In the genomic region with DNA sequence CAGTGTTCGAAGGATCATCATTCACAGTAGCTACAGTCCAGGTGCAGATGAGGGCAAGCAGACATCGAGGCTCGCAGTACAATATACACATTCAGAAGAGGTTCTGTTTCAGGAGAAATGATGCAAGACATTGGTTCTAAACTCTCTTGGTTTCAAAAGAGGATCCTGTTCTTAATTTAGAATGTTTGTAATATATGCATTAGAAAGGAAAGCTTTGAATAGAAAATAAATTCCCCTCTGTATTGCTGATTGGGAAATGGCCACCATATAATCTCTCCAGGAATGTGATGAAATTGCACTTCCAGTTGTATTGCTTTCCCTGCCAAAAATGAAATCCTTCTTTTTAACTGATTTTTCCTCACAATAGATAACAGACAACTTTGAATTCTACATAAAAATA, we compare ENCODE assay signal across 20 cellular contexts.
"Had no signal": no experiment of that assay in that cellular context is flagged by ENCODE, and none has a peak within 500 bp of the region (broad histone marks: within the 10 kb centered on the region; RNA-seq: fewer than 3 reads in every experiment).

No MANE protein-coding gene starts in this region.

- H3K27ac ChIP-seq: cardiac muscle cell, gastroesophageal sphincter, heart left ventricle, left ventricle myocardium inferior, spleen, testis, VCaP had no signal

- H3K9me3 ChIP-seq: gastroesophageal sphincter, heart left ventricle, left ventricle myocardium inferior, spleen, testis had no signal

- ATAC-seq: gastroesophageal sphincter; heart left ventricle; stimulated activated memory B cell treated with anti-CD40 and anti-IgM and Interleukin-4, amounts not matched to agents 10 μg/mL and 1 μg/mL and 100 μg/mL, for 72 hours had no signal

- DNase-seq: activated CD4-positive, alpha-beta T cell treated with anti-CD3 and anti-CD28 coated beads, Interleukin-2, amount 50 U/mL, for 4 hours; activated gamma-delta T cell treated with Interleukin-2 at 50 U/mL for 16 hours; amniotic stem cell; dermis blood vessel endothelial cell; effector memory CD4-positive, alpha-beta T cell; heart left ventricle; immature natural killer cell; kidney glomerular epithelial cell; left ventricle myocardium inferior; mammary epithelial cell; midbrain; nephron progenitor cell; nucleus accumbens; spleen; stimulated activated CD4-positive, alpha-beta T cell treated with anti-CD3 and anti-CD28 coated beads, Interleukin-4, amount 100 ng/mL, for 4 hours; testis had no signal

- H3K4me3 ChIP-seq: cardiac muscle cell, gastroesophageal sphincter, heart left ventricle, left ventricle myocardium inferior, spleen, testis had no signal

- H3K4me1 ChIP-seq: left ventricle myocardium inferior, spleen, testis had no signal

- H3K27me3 ChIP-seq: cardiac muscle cell, gastroesophageal sphincter, testis had no signal

- H3K36me3 ChIP-seq: cardiac muscle cell, gastroesophageal sphincter, heart left ventricle, left ventricle myocardium inferior, spleen had no signal
